ENCODE assay signal across 14 cellular contexts in the genomic region with DNA sequence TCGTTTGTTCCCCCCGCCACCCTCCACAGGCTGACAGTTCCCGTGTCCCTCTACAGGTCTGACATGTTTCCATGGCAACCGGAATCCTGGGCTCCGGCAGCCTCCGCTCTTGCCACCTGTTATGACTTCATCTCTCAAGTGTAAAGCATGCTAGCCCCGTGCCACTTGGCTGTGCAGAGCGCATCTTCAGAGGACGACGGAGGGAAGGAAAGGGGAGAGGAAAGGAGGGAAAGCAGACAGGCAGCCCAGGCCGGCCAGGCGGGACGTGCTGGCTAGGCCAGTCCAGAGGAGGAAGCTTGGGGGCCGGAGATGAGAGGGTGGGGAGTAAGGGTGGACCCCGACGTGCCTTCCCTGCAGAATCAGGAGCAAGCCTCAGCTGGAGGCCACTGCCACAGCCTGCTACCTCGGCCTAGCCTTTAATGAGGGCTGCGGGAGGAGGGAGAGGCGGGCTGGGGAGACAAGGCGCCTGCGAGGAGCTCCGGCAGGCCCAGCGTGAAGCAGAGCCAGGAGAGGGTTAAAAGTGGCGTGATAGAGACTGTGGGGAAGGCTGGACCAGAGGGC.
DNase-seq lines count a peak whose midpoint lies in the region; ATAC-seq, FAIRE-seq and TF ChIP-seq lines count a peak whose summit lies in the region.
"Had no signal": no experiment of that assay in that cellular context is flagged by ENCODE, and none has a peak within 500 bp of the region (broad histone marks: within the 10 kb centered on the region; RNA-seq: fewer than 3 reads in every experiment).

No MANE protein-coding gene starts in this region.

- in situ Hi-C loops in K562 (cut with MboI) = no loop called here

- no peaks in the 10 kb centered on the region for H3K4me1 ChIP-seq in K562 (replicated peaks in 1 of 2; ENCODE audit: control insufficient read depth in 2 of 2, insufficient read depth in 2 of 2, low read length in 2 of 2)
- H3K4me1 ChIP-seq: adrenal gland, sigmoid colon, stomach had no signal

- no peak for FAIRE-seq in K562 (lab: Jason Lieb, UNC)

- H3K4me2 ChIP-seq in K562 (ENCODE audit: insufficient read depth, low read length) = no peak overlapping the region

- WGBS in K562 (ENCODE audit: insufficient coverage, low coverage, missing lambda C conversion rate) = 13% methylated on average over 14 of the region's 24 CpGs

- H3K79me2 ChIP-seq in K562 (ENCODE audit: control insufficient read depth, insufficient read depth, low read length) = no peaks in the 10 kb centered on the region

- peaks cover 0 to 3% of the 10 kb centered on the region in 2 experiments; a peak in 2 of 5 replicates for H3K27me3 ChIP-seq in K562 (ENCODE audit: control insufficient read depth in 2 of 2, insufficient read depth in 2 of 2, low read length in 2 of 2)
- H3K27me3 ChIP-seq: adrenal gland had no signal

- no TSS peak for BruUV-seq in K562 (replicated peaks; lab: Mats Ljungman, UMichigan)

- CTCF ChIA-PET in K562 (lab: Yijun Ruan, JAX; ENCODE audit: low intra/inter-chr PET ratio) = no interaction called here

- H2AFZ ChIP-seq in K562 (ENCODE audit: low read depth, low read length) = no peak overlapping the region

- H3K27me3 Mint-ChIP-seq in nephron (ENCODE audit: low read depth) = peaks cover 13% of the 10 kb centered on the region
- H3K27me3 Mint-ChIP-seq: CD4-positive, alpha-beta T cell had no signal

- no peaks in the 10 kb centered on the region for H3K9me1 ChIP-seq in K562 (ENCODE audit: control insufficient read depth, insufficient read depth, low read length)

- H3K4me1 Mint-ChIP-seq in nephron = peaks cover 21% of the 10 kb centered on the region

- H3K4me3 Mint-ChIP-seq in nephron = no peak overlapping the region
- H3K4me3 Mint-ChIP-seq: CD4-positive, alpha-beta T cell had no signal

- TF ChIP-seq POLR2A in K562 (conservative IDR thresholded peaks at IDR 0.05) = no peak

- no peaks in the 10 kb centered on the region for H3K36me3 ChIP-seq in K562 (ENCODE audit: control insufficient read depth, insufficient read depth, low read length)
- H3K36me3 ChIP-seq: adrenal gland, sigmoid colon, stomach had no signal

- DNase-seq in DMS 273 treated with DMSO at 0.1 percent for 48 hours (lab: John Stamatoyannopoulos, UW) (peak; percentile 65), NCI-H1417 (lab: John Stamatoyannopoulos, UW) (peak; percentile 65 to 95 (median 81)), K562 (ENCODE audit: extremely low read depth in 1 of 4, low spot score in 3 of 4) (no peak)
- no peak for DNase-seq in activated CD8-positive, alpha-beta memory T cell treated with anti-CD3 and anti-CD28 coated beads, Interleukin-2, amount 50 U/mL, for 48 hours
- DNase-seq: activated CD4-positive, CD25-positive, alpha-beta regulatory T cell treated with anti-CD3 and anti-CD28 coated beads, Interleukin-2, amount 50 U/mL, for 72 hours; activated T-cell treated with anti-CD3 and anti-CD28 coated beads, Interleukin-2, amount 50 U/mL, for 1 hour; CD4-positive, alpha-beta T cell; NCI-H1048; sigmoid colon; stomach had no signal

- TF ChIP-seq EP300 in K562 (IDR thresholded peaks at IDR 0.05; ENCODE audit: low read length) = no peak

- peak overlapping the region; percentile 40 to 60 (median 58) for H3K27ac Mint-ChIP-seq in nephron
- H3K27ac Mint-ChIP-seq: CD4-positive, alpha-beta T cell had no signal

- no peak overlapping the region for H3K4me3 ChIP-seq in K562
- H3K4me3 ChIP-seq: adrenal gland, sigmoid colon, stomach had no signal

- TF ChIP-seq CTCF in K562 (IDR thresholded peaks at IDR 0.05 in 2 of 3, conservative IDR thresholded peaks at IDR 0.05 in 1 of 3; ENCODE audit: insufficient read depth in 2 of 3, low read depth in 1 of 3, low read length in 3 of 3) = no peak
- TF ChIP-seq CTCF in nephron (IDR thresholded peaks at IDR 0.05; ENCODE audit: unreplicated experiment in 3 of 3) = no peak

- H3K27ac ChIP-seq in K562 (ENCODE audit: extremely low read depth, low read depth, low read length) = no peak overlapping the region
- H3K27ac ChIP-seq: adrenal gland, sigmoid colon, stomach had no signal

- no peaks in the 10 kb centered on the region for H3K9me3 ChIP-seq in K562 (replicated peaks; ENCODE audit: control insufficient read depth, insufficient read depth, low read depth, low read length)
- H3K9me3 ChIP-seq: adrenal gland, sigmoid colon, stomach had no signal

- no peaks in the 10 kb centered on the region for H4K20me1 ChIP-seq in K562 (replicated peaks; ENCODE audit: control insufficient read depth, insufficient read depth, low read length)

- H3K9ac ChIP-seq in K562 (ENCODE audit: insufficient read depth in 1 of 2, low read depth in 2 of 2, low read length in 2 of 2) = no peak overlapping the region

- POLR2A ChIA-PET in K562 (lab: Yijun Ruan, JAX) = interaction anchor here (0.6 kb wide), 1 partner anchor 10 kb away, joined by 3 read pairs; no protein-coding TSS in a partner anchor

- peaks cover 43% of the 10 kb centered on the region for H3K36me3 Mint-ChIP-seq in nephron (ENCODE audit: low read depth)

- intact Hi-C loops in K562 (cut with micrococcal nuclease) = no loop called here

- TF ChIP-seq RAD21 in K562 (CRISPR knock-in tag; conservative IDR thresholded peaks at IDR 0.05 in 1 of 2, IDR thresholded peaks at IDR 0.05 in 1 of 2) = no peak

- ATAC-seq in K562 = no peak
- no peak for ATAC-seq in activated CD4-positive, CD25-positive, alpha-beta regulatory T cell treated with anti-CD3 and anti-CD28 coated beads, Interleukin-2, amount 50 U/mL, for 24 hours
- no peak for ATAC-seq in GM21786 (IDR thresholded peaks at IDR 0.05; ENCODE audit: unreplicated experiment)

- H3K9me3 Mint-ChIP-seq in nephron = peaks cover 3% of the 10 kb centered on the region
- H3K9me3 Mint-ChIP-seq: CD4-positive, alpha-beta T cell had no signal

TF ChIP-seq in K562, 482 proteins besides CTCF, POLR2A, EP300 and RAD21:
- TF ChIP-seq RFX1 (IDR thresholded peaks at IDR 0.05) (peak; percentile 67), RCOR1 (IDR thresholded peaks at IDR 0.05; ENCODE audit: borderline replicate concordance in 1 of 2, low read depth in 2 of 2, low read length in 2 of 2) (no peak), ZBTB9 (CRISPR knock-in tag; IDR thresholded peaks at IDR 0.05) (no peak), TAF7 (tag; IDR thresholded peaks at IDR 0.05) (no peak)

Comparison
In these comparisons a context has a peak if more than half of its experiments do, and no peak if none do; other contexts are left out.
1. DNase-seq: peak in DMS 273 treated with DMSO at 0.1 percent for 48 hours (single experiment) and NCI-H1417 (3 of 3); none in K562 (0 of 4) and activated CD8-positive, alpha-beta memory T cell treated with anti-CD3 and anti-CD28 coated beads, Interleukin-2, amount 50 U/mL, for 48 hours (single experiment).